9 cellular contexts compared by ENCODE assay signal in the genomic region with DNA sequence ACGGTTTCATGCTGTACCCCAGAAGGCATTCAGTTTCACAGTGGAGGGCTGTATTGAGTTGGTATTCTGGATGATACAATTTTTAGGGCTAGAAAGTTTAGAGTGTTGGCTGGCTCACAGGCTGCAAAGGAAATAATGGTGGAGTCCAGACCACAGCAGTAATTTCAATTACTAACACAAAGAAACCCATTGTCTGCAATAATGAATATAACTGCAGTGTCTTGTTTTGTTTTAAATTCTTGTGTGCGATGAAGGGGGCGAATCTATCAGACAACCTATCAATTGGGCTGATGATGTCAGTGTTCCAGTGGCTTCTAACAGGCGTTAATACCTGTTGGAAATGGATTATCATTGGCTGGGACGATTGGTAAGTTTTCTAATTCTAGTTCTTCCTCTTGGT. TPM values are rescaled to one million over a fixed set of nuclear protein-coding genes. Genes with fewer than 3 reads are reported as not detected.
DNase-seq lines count a peak whose midpoint lies in the region; ATAC-seq and TF ChIP-seq lines count a peak whose summit lies in the region.
"Had no signal": no experiment of that assay in that cellular context is flagged by ENCODE, and none has a peak within 500 bp of the region (broad histone marks: within the 10 kb centered on the region; RNA-seq: fewer than 3 reads in every experiment).

No MANE protein-coding gene starts in this region.

- intact Hi-C loops in Panc1 (cut with micrococcal nuclease; ENCODE audit: unreplicated experiment): no loop called here

- TSS peak; percentile 74 for BruUV-seq in Panc1 (replicated peaks; lab: Mats Ljungman, UMichigan)

- no peak overlapping the region for H3K27ac ChIP-seq in DOHH2 (ENCODE audit: low read depth, low read length)
- peak overlapping the region; percentile 98 for H3K27ac ChIP-seq in Panc1 (ENCODE audit: low read length)
- H3K27ac ChIP-seq in parathyroid adenoma: peak overlapping the region; percentile 100

- H3K79me2 ChIP-seq in DOHH2 (ENCODE audit: control insufficient read depth, low read length) (peaks cover 70% of the 10 kb centered on the region), parathyroid adenoma (peaks cover 31% of the 10 kb centered on the region)

- ATAC-seq in Panc1 (no peak), HG03025 (IDR thresholded peaks at IDR 0.05; ENCODE audit: low FRiP score, unreplicated experiment) (no peak)

- H3K36me3 ChIP-seq in DOHH2 (ENCODE audit: control insufficient read depth, low read length) (peaks cover 45% of the 10 kb centered on the region), Panc1 (ENCODE audit: control insufficient read depth, insufficient read depth, low read length) (no peaks in the 10 kb centered on the region; the same call in 1 of the 2 replicates), parathyroid adenoma (ENCODE audit: control insufficient read depth, insufficient read depth, low read length) (no peaks in the 10 kb centered on the region)

- POLR2A ChIA-PET in Panc1 (lab: Charles Lee): no interaction called here

- TF ChIP-seq CTCF in DOHH2 (IDR thresholded peaks at IDR 0.05; ENCODE audit: low read depth, low read length, poor library complexity, severe bottlenecking) (no peak), Panc1 (IDR thresholded peaks at IDR 0.05) (no peak), epithelial cell of proximal tubule (conservative IDR thresholded peaks at IDR 0.05; ENCODE audit: low read depth, low read length) (no peak), parathyroid adenoma (IDR thresholded peaks at IDR 0.05) (no peak)

- peak overlapping the region; percentile 79 for H3K4me2 ChIP-seq in DOHH2 (ENCODE audit: low read length)
- peak overlapping the region; percentile 100 for H3K4me2 ChIP-seq in parathyroid adenoma (ENCODE audit: low read length)

- H3K4me3 ChIP-seq in DOHH2 (ENCODE audit: low read length): peak overlapping the region; percentile 83
- H3K4me3 ChIP-seq in Panc1 (ENCODE audit: low read depth in 2 of 2, low read length in 2 of 2): peak overlapping the region; percentile 79 to 88
- H3K4me3 ChIP-seq in epithelial cell of proximal tubule (ENCODE audit: low read depth, low read length): peak overlapping the region; percentile 97
- peak overlapping the region; percentile 98 for H3K4me3 ChIP-seq in parathyroid adenoma (ENCODE audit: low read depth, low read length)

- H4K20me1 ChIP-seq in DOHH2 (ENCODE audit: control insufficient read depth, insufficient read depth, low read depth, low read length): no peaks in the 10 kb centered on the region

- CTCF ChIA-PET in Panc1 (lab: Charles Lee): no interaction called here

- H2AFZ ChIP-seq in parathyroid adenoma: no peak overlapping the region

- H3K4me1 ChIP-seq in DOHH2 (ENCODE audit: control insufficient read depth, low read length): peaks cover 31% of the 10 kb centered on the region
- H3K4me1 ChIP-seq in Panc1 (ENCODE audit: control insufficient read depth, insufficient read depth, low read length): peaks cover 9% of the 10 kb centered on the region; the same call in 1 of the 2 replicates
- peaks cover 12% of the 10 kb centered on the region for H3K4me1 ChIP-seq in parathyroid adenoma

- no peaks in the 10 kb centered on the region for H3K9me2 ChIP-seq in DOHH2 (replicated peaks; ENCODE audit: control insufficient read depth, low read length)

- H3K27me3 ChIP-seq in DOHH2 (ENCODE audit: control insufficient read depth, low read length) (no peaks in the 10 kb centered on the region), Panc1 (ENCODE audit: control insufficient read depth, insufficient read depth, low read length) (no peaks in the 10 kb centered on the region), parathyroid adenoma (ENCODE audit: control insufficient read depth, insufficient read depth, low read length) (no peaks in the 10 kb centered on the region)

- H3K9ac ChIP-seq in parathyroid adenoma: no peak overlapping the region

- DNase-seq in Panc1 (ENCODE audit: low read depth, low spot score) (no peak), epithelial cell of proximal tubule (ENCODE audit: low read depth) (no peak), DMS 273 treated with DMSO at 0.1 percent for 48 hours (lab: John Stamatoyannopoulos, UW) (no peak), SKM-1 (lab: John Stamatoyannopoulos, UW; ENCODE audit: unreplicated experiment) (no peak), NCI-H446 treated with DMSO at 0.1 percent for 48 hours (lab: John Stamatoyannopoulos, UW) (no peak)
- DNase-seq: hypothalamus had no signal

- peaks cover 6% of the 10 kb centered on the region; the same call in 1 of the 2 replicates for H3F3A ChIP-seq in DOHH2 (ENCODE audit: control insufficient read depth, insufficient read depth)

- in situ Hi-C loops in Panc1 (cut with HindIII; ENCODE audit: low pct_unique_long_range_greater_than_20kb, low sequenced_read_pairs): no loop called here

- H3K9me3 ChIP-seq in DOHH2 (ENCODE audit: control insufficient read depth, insufficient read depth, low read length) (no peaks in the 10 kb centered on the region), Panc1 (ENCODE audit: control insufficient read depth, insufficient read depth, low read depth, low read length) (no peaks in the 10 kb centered on the region), parathyroid adenoma (ENCODE audit: control insufficient read depth, low read length) (no peaks in the 10 kb centered on the region)

RNA-seq across cellular contexts. Expression of a gene that starts 1.5 kb away (rescaled TPM):
- total RNA-seq in Panc1 (2021; ENCODE audit: unreplicated experiment) (25.6 TPM), epithelial cell of proximal tubule (2.1 and 5.4 TPM in 2 replicates)
- polyA plus RNA-seq in Panc1 (2012; ENCODE audit: insufficient read length): 32.1 TPM

RNA-seq across cellular contexts. Expression of a gene that starts 43.8 kb away (rescaled TPM):
- 20.1 TPM for total RNA-seq in Panc1 (2021; ENCODE audit: unreplicated experiment)
- polyA plus RNA-seq in Panc1 (2012; ENCODE audit: insufficient read length): 19.3 TPM
- 39.5 and 47.6 TPM in 2 replicates for total RNA-seq in epithelial cell of proximal tubule

RNA-seq across cellular contexts. Expression of a gene that starts 46.6 kb away (rescaled TPM):
- 4.0 TPM for total RNA-seq in Panc1 (2021; ENCODE audit: unreplicated experiment)
- polyA plus RNA-seq in Panc1 (2012; ENCODE audit: insufficient read length): 2.9 TPM
- total RNA-seq in epithelial cell of proximal tubule: 1.8 and 2.0 TPM in 2 replicates

RNA-seq across cellular contexts. Expression of a gene that starts 56.5 kb away (rescaled TPM):
- 34.9 TPM for total RNA-seq in Panc1 (2021; ENCODE audit: unreplicated experiment)
- polyA plus RNA-seq in Panc1 (2012; ENCODE audit: insufficient read length): 52.2 TPM
- total RNA-seq in epithelial cell of proximal tubule: 21.2 and 24.5 TPM in 2 replicates
